In the genomic region with DNA sequence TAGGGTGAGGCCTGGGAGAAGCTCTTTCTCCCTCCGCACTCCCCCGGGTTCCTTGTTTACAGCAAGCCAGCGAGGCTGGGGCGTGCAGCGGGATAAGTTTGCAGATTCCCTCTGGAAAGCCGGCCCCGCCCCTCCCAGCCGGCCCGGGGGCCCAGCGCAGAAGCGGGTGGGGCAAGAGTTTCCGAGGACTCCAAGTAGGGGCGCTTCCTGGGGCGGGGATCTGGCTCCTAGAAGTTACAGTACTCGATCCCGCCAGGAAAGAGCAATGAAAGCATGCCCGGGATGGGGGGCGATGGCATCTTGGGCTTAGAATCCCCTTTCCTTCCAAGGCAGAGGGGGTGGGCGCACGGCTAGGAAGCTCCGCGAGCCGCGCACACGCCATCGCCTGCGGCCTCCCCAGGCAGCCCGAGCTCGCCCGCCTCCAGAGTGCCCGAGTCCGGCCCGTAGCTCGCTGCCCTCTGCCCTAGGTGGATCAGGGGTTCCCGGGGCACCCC, we compare ENCODE assay signal across 1 cellular context.
TF ChIP-seq lines count a peak whose summit lies in the region.

No MANE protein-coding gene starts in this region.

TF ChIP-seq in IMR-90, 13 proteins besides CTCF, POLR2A, EP300 and RAD21 (continued from another document):
- TF ChIP-seq SMC3 (IDR thresholded peaks at IDR 0.05; ENCODE audit: low read depth, low read length): no peak
- no peak for TF ChIP-seq MAFK (IDR thresholded peaks at IDR 0.05; ENCODE audit: low read depth, low read length)
- peak; percentile 33; the same call in 1 of the 2 replicates for TF ChIP-seq MXI1 (IDR thresholded peaks at IDR 0.05; ENCODE audit: borderline replicate concordance, low read depth, low read length)
